In the genomic region with DNA sequence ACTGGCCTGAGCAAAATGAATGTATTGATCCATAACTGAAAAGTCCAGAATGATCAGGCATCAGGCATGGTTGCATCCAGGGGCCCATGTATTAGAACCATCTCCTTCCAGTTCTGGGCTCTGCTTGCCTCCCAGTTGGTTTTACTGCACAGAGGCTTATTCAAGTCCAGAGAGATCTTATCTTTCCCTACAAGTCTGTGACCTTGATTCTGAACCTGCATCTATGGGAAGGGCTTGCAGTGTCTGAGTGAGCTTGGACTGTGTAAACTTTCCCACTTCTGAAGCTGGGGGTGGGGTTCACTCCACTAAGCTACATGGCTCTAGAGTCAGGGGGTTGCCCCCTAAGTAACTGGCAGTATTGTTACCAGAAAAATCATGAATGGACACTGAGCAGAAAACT, we compare ENCODE assay signal across 1 cellular context.
TF ChIP-seq lines count a peak whose summit lies in the region.

No MANE protein-coding gene starts in this region.

TF ChIP-seq in HepG2, 621 proteins besides CTCF, POLR2A, EP300 and RAD21 (continued from another document and continues in another):
- TF ChIP-seq, protein P1, sequence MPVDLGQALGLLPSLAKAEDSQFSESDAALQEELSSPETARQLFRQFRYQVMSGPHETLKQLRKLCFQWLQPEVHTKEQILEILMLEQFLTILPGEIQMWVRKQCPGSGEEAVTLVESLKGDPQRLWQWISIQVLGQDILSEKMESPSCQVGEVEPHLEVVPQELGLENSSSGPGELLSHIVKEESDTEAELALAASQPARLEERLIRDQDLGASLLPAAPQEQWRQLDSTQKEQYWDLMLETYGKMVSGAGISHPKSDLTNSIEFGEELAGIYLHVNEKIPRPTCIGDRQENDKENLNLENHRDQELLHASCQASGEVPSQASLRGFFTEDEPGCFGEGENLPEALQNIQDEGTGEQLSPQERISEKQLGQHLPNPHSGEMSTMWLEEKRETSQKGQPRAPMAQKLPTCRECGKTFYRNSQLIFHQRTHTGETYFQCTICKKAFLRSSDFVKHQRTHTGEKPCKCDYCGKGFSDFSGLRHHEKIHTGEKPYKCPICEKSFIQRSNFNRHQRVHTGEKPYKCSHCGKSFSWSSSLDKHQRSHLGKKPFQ (CRISPR knock-in tag; IDR thresholded peaks at IDR 0.05; ENCODE audit: insufficient replicate concordance) = no peak
- TF ChIP-seq SKI (IDR thresholded peaks at IDR 0.05; ENCODE audit: partially characterized antibody) (peak; percentile 95), ZNF263 (CRISPR knock-in tag; IDR thresholded peaks at IDR 0.05) (no peak), MED1 (CRISPR knock-in tag; IDR thresholded peaks at IDR 0.05) (peak; percentile 57), ZSCAN20 (CRISPR knock-in tag; IDR thresholded peaks at IDR 0.05; ENCODE audit: borderline replicate concordance) (no peak), SRSF4 (IDR thresholded peaks at IDR 0.05; ENCODE audit: low read depth, low read length, poor library complexity, severe bottlenecking) (no peak), RXRA (CRISPR knock-in tag; IDR thresholded peaks at IDR 0.05) (peak; percentile 50; the same call in 1 of the 2 replicates), POLR2AphosphoS5 (IDR thresholded peaks at IDR 0.05; ENCODE audit: low read depth, low read length) (no peak), TCF12 (IDR thresholded peaks at IDR 0.05) (no peak), TCF12 (CRISPR knock-in tag; IDR thresholded peaks at IDR 0.05) (no peak), DNMT1 (CRISPR knock-in tag; IDR thresholded peaks at IDR 0.05) (no peak), ZC3H13 (CRISPR knock-in tag; IDR thresholded peaks at IDR 0.05) (no peak), ZNF329 (CRISPR knock-in tag; IDR thresholded peaks at IDR 0.05; ENCODE audit: low read depth) (peak; percentile 100), CENPX (CRISPR knock-in tag; IDR thresholded peaks at IDR 0.05) (no peak), CHCHD3 (CRISPR knock-in tag; IDR thresholded peaks at IDR 0.05) (no peak), ZNF3 (CRISPR knock-in tag; IDR thresholded peaks at IDR 0.05) (peak; percentile 51; the same call in 1 of the 2 replicates), ZNF703 (CRISPR knock-in tag; IDR thresholded peaks at IDR 0.05; ENCODE audit: borderline replicate concordance) (no peak), GFI1 (CRISPR knock-in tag; IDR thresholded peaks at IDR 0.05; ENCODE audit: borderline replicate concordance) (no peak), FOSL1 (CRISPR knock-in tag; IDR thresholded peaks at IDR 0.05; ENCODE audit: borderline replicate concordance) (peak; percentile 32; the same call in 1 of the 2 replicates), SOX5 (CRISPR knock-in tag; IDR thresholded peaks at IDR 0.05; ENCODE audit: borderline replicate concordance) (peak; percentile 47; the same call in 1 of the 2 replicates), RFXANK (CRISPR knock-in tag; IDR thresholded peaks at IDR 0.05) (0 out of 2 replicates have a peak, but pooled peaks have one; percentile 51), KLF11 (CRISPR knock-in tag; IDR thresholded peaks at IDR 0.05) (0 out of 2 replicates have a peak, but pooled peaks have one; percentile 60), ZNF337 (CRISPR knock-in tag; IDR thresholded peaks at IDR 0.05; ENCODE audit: borderline replicate concordance, low read depth) (no peak), SPEN (CRISPR knock-in tag; IDR thresholded peaks at IDR 0.05; ENCODE audit: low read depth) (no peak), MEIS1 (CRISPR knock-in tag; IDR thresholded peaks at IDR 0.05; ENCODE audit: borderline replicate concordance) (no peak), ZMYM2 (CRISPR knock-in tag; IDR thresholded peaks at IDR 0.05) (peak; percentile 37; the same call in 1 of the 2 replicates), ARID2 (CRISPR knock-in tag; IDR thresholded peaks at IDR 0.05; ENCODE audit: borderline replicate concordance) (no peak), ZNF674 (CRISPR knock-in tag; IDR thresholded peaks at IDR 0.05; ENCODE audit: low read depth) (no peak), HNRNPH1 (optimal IDR thresholded peaks at IDR 0.05; ENCODE audit: low read depth, low read length) (no peak), ZNF143 (CRISPR knock-in tag; IDR thresholded peaks at IDR 0.05) (no peak), ZNF468 (CRISPR knock-in tag; IDR thresholded peaks at IDR 0.05) (no peak), SSRP1 (CRISPR knock-in tag; IDR thresholded peaks at IDR 0.05) (no peak), NFYB (CRISPR knock-in tag; IDR thresholded peaks at IDR 0.05) (no peak), ZNF354B (CRISPR knock-in tag; IDR thresholded peaks at IDR 0.05) (no peak), BRCA1 (CRISPR knock-in tag; IDR thresholded peaks at IDR 0.05) (no peak), ZNF788 (CRISPR knock-in tag; IDR thresholded peaks at IDR 0.05; ENCODE audit: borderline replicate concordance) (no peak), MXD4 (CRISPR knock-in tag; IDR thresholded peaks at IDR 0.05) (no peak)
- TF ChIP-seq, protein P2, sequence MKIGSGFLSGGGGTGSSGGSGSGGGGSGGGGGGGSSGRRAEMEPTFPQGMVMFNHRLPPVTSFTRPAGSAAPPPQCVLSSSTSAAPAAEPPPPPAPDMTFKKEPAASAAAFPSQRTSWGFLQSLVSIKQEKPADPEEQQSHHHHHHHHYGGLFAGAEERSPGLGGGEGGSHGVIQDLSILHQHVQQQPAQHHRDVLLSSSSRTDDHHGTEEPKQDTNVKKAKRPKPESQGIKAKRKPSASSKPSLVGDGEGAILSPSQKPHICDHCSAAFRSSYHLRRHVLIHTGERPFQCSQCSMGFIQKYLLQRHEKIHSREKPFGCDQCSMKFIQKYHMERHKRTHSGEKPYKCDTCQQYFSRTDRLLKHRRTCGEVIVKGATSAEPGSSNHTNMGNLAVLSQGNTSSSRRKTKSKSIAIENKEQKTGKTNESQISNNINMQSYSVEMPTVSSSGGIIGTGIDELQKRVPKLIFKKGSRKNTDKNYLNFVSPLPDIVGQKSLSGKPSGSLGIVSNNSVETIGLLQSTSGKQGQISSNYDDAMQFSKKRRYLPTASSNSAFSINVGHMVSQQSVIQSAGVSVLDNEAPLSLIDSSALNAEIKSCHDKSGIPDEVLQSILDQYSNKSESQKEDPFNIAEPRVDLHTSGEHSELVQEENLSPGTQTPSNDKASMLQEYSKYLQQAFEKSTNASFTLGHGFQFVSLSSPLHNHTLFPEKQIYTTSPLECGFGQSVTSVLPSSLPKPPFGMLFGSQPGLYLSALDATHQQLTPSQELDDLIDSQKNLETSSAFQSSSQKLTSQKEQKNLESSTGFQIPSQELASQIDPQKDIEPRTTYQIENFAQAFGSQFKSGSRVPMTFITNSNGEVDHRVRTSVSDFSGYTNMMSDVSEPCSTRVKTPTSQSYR (CRISPR knock-in tag; IDR thresholded peaks at IDR 0.05; ENCODE audit: borderline replicate concordance) = peak; percentile 72
- TF ChIP-seq, protein P3, sequence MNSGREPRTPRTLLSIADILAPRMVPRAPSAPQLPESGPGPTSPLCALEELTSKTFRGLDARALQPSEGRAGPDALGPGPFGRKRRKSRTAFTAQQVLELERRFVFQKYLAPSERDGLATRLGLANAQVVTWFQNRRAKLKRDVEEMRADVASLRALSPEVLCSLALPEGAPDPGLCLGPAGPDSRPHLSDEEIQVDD (CRISPR knock-in tag; IDR thresholded peaks at IDR 0.05; ENCODE audit: borderline replicate concordance) = no peak
- TF ChIP-seq, protein P4, sequence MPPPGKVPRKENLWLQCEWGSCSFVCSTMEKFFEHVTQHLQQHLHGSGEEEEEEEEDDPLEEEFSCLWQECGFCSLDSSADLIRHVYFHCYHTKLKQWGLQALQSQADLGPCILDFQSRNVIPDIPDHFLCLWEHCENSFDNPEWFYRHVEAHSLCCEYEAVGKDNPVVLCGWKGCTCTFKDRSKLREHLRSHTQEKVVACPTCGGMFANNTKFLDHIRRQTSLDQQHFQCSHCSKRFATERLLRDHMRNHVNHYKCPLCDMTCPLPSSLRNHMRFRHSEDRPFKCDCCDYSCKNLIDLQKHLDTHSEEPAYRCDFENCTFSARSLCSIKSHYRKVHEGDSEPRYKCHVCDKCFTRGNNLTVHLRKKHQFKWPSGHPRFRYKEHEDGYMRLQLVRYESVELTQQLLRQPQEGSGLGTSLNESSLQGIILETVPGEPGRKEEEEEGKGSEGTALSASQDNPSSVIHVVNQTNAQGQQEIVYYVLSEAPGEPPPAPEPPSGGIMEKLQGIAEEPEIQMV (CRISPR knock-in tag; IDR thresholded peaks at IDR 0.05; ENCODE audit: low read depth) = no peak
- TF ChIP-seq, protein P5, sequence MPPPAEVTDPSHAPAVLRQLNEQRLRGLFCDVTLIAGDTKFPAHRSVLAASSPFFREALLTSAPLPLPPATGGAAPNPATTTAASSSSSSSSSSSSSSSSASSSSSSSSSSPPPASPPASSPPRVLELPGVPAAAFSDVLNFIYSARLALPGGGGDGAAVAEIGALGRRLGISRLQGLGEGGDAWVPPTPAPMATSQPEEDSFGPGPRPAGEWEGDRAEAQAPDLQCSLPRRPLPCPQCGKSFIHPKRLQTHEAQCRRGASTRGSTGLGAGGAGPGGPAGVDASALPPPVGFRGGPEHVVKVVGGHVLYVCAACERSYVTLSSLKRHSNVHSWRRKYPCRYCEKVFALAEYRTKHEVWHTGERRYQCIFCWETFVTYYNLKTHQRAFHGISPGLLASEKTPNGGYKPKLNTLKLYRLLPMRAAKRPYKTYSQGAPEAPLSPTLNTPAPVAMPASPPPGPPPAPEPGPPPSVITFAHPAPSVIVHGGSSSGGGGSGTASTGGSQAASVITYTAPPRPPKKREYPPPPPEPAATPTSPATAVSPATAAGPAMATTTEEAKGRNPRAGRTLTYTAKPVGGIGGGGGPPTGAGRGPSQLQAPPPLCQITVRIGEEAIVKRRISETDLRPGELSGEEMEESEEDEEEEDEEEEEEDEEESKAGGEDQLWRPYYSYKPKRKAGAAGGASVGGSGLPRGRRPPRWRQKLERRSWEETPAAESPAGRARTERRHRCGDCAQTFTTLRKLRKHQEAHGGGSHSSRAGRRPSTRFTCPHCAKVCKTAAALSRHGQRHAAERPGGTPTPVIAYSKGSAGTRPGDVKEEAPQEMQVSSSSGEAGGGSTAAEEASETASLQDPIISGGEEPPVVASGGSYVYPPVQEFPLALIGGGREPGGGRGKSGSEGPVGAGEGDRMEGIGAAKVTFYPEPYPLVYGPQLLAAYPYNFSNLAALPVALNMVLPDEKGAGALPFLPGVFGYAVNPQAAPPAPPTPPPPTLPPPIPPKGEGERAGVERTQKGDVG (CRISPR knock-in tag; IDR thresholded peaks at IDR 0.05; ENCODE audit: borderline replicate concordance) = no peak
- TF ChIP-seq, protein P6, sequence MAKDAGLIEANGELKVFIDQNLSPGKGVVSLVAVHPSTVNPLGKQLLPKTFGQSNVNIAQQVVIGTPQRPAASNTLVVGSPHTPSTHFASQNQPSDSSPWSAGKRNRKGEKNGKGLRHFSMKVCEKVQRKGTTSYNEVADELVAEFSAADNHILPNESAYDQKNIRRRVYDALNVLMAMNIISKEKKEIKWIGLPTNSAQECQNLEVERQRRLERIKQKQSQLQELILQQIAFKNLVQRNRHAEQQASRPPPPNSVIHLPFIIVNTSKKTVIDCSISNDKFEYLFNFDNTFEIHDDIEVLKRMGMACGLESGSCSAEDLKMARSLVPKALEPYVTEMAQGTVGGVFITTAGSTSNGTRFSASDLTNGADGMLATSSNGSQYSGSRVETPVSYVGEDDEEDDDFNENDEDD (CRISPR knock-in tag; IDR thresholded peaks at IDR 0.05; ENCODE audit: borderline replicate concordance) = no peak
- TF ChIP-seq, protein P7, sequence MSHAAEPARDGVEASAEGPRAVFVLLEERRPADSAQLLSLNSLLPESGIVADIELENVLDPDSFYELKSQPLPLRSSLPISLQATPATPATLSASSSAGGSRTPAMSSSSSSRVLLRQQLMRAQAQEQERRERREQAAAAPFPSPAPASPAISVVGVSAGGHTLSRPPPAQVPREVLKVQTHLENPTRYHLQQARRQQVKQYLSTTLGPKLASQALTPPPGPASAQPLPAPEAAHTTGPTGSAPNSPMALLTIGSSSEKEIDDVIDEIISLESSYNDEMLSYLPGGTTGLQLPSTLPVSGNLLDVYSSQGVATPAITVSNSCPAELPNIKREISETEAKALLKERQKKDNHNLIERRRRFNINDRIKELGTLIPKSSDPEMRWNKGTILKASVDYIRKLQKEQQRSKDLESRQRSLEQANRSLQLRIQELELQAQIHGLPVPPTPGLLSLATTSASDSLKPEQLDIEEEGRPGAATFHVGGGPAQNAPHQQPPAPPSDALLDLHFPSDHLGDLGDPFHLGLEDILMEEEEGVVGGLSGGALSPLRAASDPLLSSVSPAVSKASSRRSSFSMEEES (CRISPR knock-in tag; IDR thresholded peaks at IDR 0.05) = no peak
- TF ChIP-seq, protein P8, sequence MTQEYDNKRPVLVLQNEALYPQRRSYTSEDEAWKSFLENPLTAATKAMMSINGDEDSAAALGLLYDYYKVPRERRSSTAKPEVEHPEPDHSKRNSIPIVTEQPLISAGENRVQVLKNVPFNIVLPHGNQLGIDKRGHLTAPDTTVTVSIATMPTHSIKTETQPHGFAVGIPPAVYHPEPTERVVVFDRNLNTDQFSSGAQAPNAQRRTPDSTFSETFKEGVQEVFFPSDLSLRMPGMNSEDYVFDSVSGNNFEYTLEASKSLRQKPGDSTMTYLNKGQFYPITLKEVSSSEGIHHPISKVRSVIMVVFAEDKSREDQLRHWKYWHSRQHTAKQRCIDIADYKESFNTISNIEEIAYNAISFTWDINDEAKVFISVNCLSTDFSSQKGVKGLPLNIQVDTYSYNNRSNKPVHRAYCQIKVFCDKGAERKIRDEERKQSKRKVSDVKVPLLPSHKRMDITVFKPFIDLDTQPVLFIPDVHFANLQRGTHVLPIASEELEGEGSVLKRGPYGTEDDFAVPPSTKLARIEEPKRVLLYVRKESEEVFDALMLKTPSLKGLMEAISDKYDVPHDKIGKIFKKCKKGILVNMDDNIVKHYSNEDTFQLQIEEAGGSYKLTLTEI (CRISPR knock-in tag; conservative IDR thresholded peaks at IDR 0.05) = no peak
- TF ChIP-seq, protein P9, sequence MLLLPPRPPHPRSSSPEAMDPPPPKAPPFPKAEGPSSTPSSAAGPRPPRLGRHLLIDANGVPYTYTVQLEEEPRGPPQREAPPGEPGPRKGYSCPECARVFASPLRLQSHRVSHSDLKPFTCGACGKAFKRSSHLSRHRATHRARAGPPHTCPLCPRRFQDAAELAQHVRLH (CRISPR knock-in tag; IDR thresholded peaks at IDR 0.05; ENCODE audit: borderline replicate concordance, low read depth) = no peak
- TF ChIP-seq, protein P10, sequence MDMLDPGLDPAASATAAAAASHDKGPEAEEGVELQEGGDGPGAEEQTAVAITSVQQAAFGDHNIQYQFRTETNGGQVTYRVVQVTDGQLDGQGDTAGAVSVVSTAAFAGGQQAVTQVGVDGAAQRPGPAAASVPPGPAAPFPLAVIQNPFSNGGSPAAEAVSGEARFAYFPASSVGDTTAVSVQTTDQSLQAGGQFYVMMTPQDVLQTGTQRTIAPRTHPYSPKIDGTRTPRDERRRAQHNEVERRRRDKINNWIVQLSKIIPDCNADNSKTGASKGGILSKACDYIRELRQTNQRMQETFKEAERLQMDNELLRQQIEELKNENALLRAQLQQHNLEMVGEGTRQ (IDR thresholded peaks at IDR 0.05; ENCODE audit: low read depth, low read length) = no peak
- TF ChIP-seq, protein P10 (CRISPR knock-in tag; IDR thresholded peaks at IDR 0.05; ENCODE audit: borderline replicate concordance) = no peak
